Comparison of ENCODE assay signal across 24 cellular contexts in genomic region chr1:234913771-234914170, GRCh38.
DNase-seq lines count a peak whose midpoint lies in the region; ATAC-seq and TF ChIP-seq lines count a peak whose summit lies in the region.
"Had no signal": no experiment of that assay in that cellular context is flagged by ENCODE, and none has a peak within 500 bp of the region (broad histone marks: within the 10 kb centered on the region; RNA-seq: fewer than 3 reads in every experiment).

No MANE protein-coding gene starts in this region.

- no peaks in the 10 kb centered on the region for H3K9me3 ChIP-seq in CD4-positive, CD25-positive, alpha-beta regulatory T cell (ENCODE audit: control insufficient read depth in 2 of 2, low read length in 2 of 2)
- H3K9me3 ChIP-seq in NT2/D1 (ENCODE audit: insufficient read depth, low read length): no peaks in the 10 kb centered on the region
- no peaks in the 10 kb centered on the region for H3K9me3 ChIP-seq in right cardiac atrium (ENCODE audit: control insufficient read depth, low read length)
- H3K9me3 ChIP-seq in transverse colon: no peaks in the 10 kb centered on the region
- no peaks in the 10 kb centered on the region for H3K9me3 ChIP-seq in CD8-positive, alpha-beta T cell (ENCODE audit: low read length)
- H3K9me3 ChIP-seq in A673 (ENCODE audit: low read depth, low read length, poor library complexity, severe bottlenecking): no peaks in the 10 kb centered on the region
- H3K9me3 ChIP-seq: colonic mucosa had no signal

- no peaks in the 10 kb centered on the region for H3K9me3 Mint-ChIP-seq in CD4-positive, CD25-positive, alpha-beta regulatory T cell
- no peaks in the 10 kb centered on the region for H3K9me3 Mint-ChIP-seq in CD8-positive, alpha-beta T cell
- H3K9me3 Mint-ChIP-seq: activated CD4-positive, alpha-beta T cell treated with anti-CD3 and anti-CD28 coated beads, Interleukin-2, amount 10 ng/mL, durations not matched to agents 24 days and 14 days; activated naive CD8-positive, alpha-beta T cell treated with anti-CD3 and anti-CD28 coated beads, Interleukin-2, amount 50 U/mL, for 24 hours; naive thymus-derived CD8-positive, alpha-beta T cell; T-cell had no signal

- no peaks in the 10 kb centered on the region for H3K27me3 ChIP-seq in CD4-positive, CD25-positive, alpha-beta regulatory T cell (ENCODE audit: control insufficient read depth, insufficient read depth, low read length)
- H3K27me3 ChIP-seq in NT2/D1 (ENCODE audit: insufficient read depth, insufficient read length) (peaks cover 16% of the 10 kb centered on the region), right cardiac atrium (ENCODE audit: control insufficient read depth, insufficient read depth) (no peaks in the 10 kb centered on the region), transverse colon (no peaks in the 10 kb centered on the region), A673 (replicated peaks; ENCODE audit: insufficient read depth, low read depth, low read length, poor library complexity) (no peaks in the 10 kb centered on the region)
- no peaks in the 10 kb centered on the region for H3K27me3 ChIP-seq in CD8-positive, alpha-beta T cell (ENCODE audit: insufficient read depth, low read length)
- H3K27me3 ChIP-seq: brain microvascular endothelial cell, colonic mucosa had no signal

- peaks cover 17% of the 10 kb centered on the region for H3K4me1 ChIP-seq in CD4-positive, CD25-positive, alpha-beta regulatory T cell (ENCODE audit: control insufficient read depth, insufficient read depth, low read length, poor library complexity, severe bottlenecking)
- H3K4me1 ChIP-seq in NT2/D1 (ENCODE audit: insufficient read depth, insufficient read length) (peaks cover 23% of the 10 kb centered on the region), right cardiac atrium (ENCODE audit: control insufficient read depth, insufficient read depth, low read length) (peaks cover 17% of the 10 kb centered on the region), transverse colon (peaks cover 25 to 37% (median 30%) of the 10 kb centered on the region in 4 donors), A673 (ENCODE audit: insufficient read depth, low read length, poor library complexity, severe bottlenecking) (peaks cover 13% of the 10 kb centered on the region)
- H3K4me1 ChIP-seq in CD8-positive, alpha-beta T cell (ENCODE audit: insufficient read depth, low read length): peaks cover 24% of the 10 kb centered on the region

- CTCF ChIA-PET in RWPE1 (lab: Yijun Ruan, JAX) (no interaction called here), A673 (lab: Charles Lee) (no interaction called here)
- CTCF ChIA-PET in CD8-positive, alpha-beta T cell (lab: Charles Lee): no interaction called here

- in situ Hi-C loops in transverse colon (cut with MboI; ENCODE audit: low pct_ligation_motif_present in 1 of 4, low pct_unique_long_range_greater_than_20kb in 1 of 4, low sequenced_read_pairs in 3 of 4): no loop called here

- no TSS peak for BruUV-seq in A673 (replicated peaks; lab: Mats Ljungman, UMichigan)

- no peaks in the 10 kb centered on the region for H3K27me3 Mint-ChIP-seq in CD4-positive, CD25-positive, alpha-beta regulatory T cell
- H3K27me3 Mint-ChIP-seq in CD8-positive, alpha-beta T cell (ENCODE audit: low read depth): no peaks in the 10 kb centered on the region
- H3K27me3 Mint-ChIP-seq: activated CD4-positive, alpha-beta T cell treated with anti-CD3 and anti-CD28 coated beads, Interleukin-2, amount 10 ng/mL, durations not matched to agents 24 days and 14 days; activated naive CD8-positive, alpha-beta T cell treated with anti-CD3 and anti-CD28 coated beads, Interleukin-2, amount 50 U/mL, for 24 hours; naive thymus-derived CD8-positive, alpha-beta T cell; T-cell had no signal

- intact Hi-C loops in right cardiac atrium (cut with DNase I) (loop anchor here in 2 of 4 donors (5.0 to 10.0 kb wide), 4 partner anchors 161 to 379 kb away; no protein-coding TSS in a partner anchor), posterior vena cava (cut with DNase I) (no loop called here), transverse colon (cut with DNase I; ENCODE audit: low total_unique reads) (no loop called here), A673 (cut with micrococcal nuclease; ENCODE audit: unreplicated experiment) (no loop called here)
- intact Hi-C loops in CD8-positive, alpha-beta T cell (cut with DNase I, micrococcal nuclease): no loop called here

- no peak overlapping the region for H3K4me3 ChIP-seq in CD4-positive, CD25-positive, alpha-beta regulatory T cell (ENCODE audit: low read depth, low read length)
- H3K4me3 ChIP-seq in NT2/D1 (ENCODE audit: insufficient read length, low read depth) (no peak overlapping the region), right cardiac atrium (ENCODE audit: low read length) (no peak overlapping the region), transverse colon (no peak overlapping the region), A673 (ENCODE audit: low read depth, low read length, poor library complexity, severe bottlenecking) (no peak overlapping the region)
- H3K4me3 ChIP-seq in CD8-positive, alpha-beta T cell (ENCODE audit: low read depth, low read length): no peak overlapping the region
- H3K4me3 ChIP-seq: colonic mucosa had no signal

- POLR2A ChIA-PET in RWPE1 (lab: Yijun Ruan, JAX; ENCODE audit: low non-redundant PET): no interaction called here
- POLR2A ChIA-PET in CD8-positive, alpha-beta T cell (lab: Charles Lee): interaction anchor here (0.6 kb wide), 1 partner anchor 141 kb away, joined by 3 read pairs; no protein-coding TSS in a partner anchor
- POLR2A ChIA-PET in A673 (lab: Charles Lee; ENCODE audit: low non-redundant PET): no interaction called here

- DNase-seq in CD4-positive, CD25-positive, alpha-beta regulatory T cell: no peak
- DNase-seq in NT2/D1 (ENCODE audit: low read depth, low spot score) (peak; percentile 43), right cardiac atrium (no peak), posterior vena cava (ENCODE audit: low spot score) (peak; percentile 15), transverse colon (no peak), RWPE1 (ENCODE audit: low spot score) (no peak), A673 (ENCODE audit: low spot score) (no peak)
- no peak for DNase-seq in CD8-positive, alpha-beta T cell
- DNase-seq: activated CD4-positive, alpha-beta T cell treated with anti-CD3 and anti-CD28 coated beads, Interleukin-2, amount 10 ng/mL, durations not matched to agents 24 days and 14 days; activated naive CD8-positive, alpha-beta T cell treated with anti-CD3 and anti-CD28 coated beads, Interleukin-2, amount 50 U/mL, for 24 hours; brain microvascular endothelial cell; colonic mucosa; DND-41; hippocampal formation; kidney; naive thymus-derived CD8-positive, alpha-beta T cell; NCI-H1105 treated with DMSO at 0.1 percent for 48 hours; NCI-H2107; SHP77 treated with DMSO at 0.1 percent for 48 hours; stimulated activated CD4-positive, alpha-beta T cell treated with anti-CD3 and anti-CD28 coated beads, Interleukin-2, amount 100 ng/mL, for 24 hours; stimulated activated naive B cell treated with anti-CD40 and anti-IgM and Interleukin-4, amounts not matched to agents 10 μg/mL and 1 μg/mL and 100 μg/mL, for 72 hours; T-cell; trophoblast cell had no signal

- H3K36me3 Mint-ChIP-seq in CD4-positive, CD25-positive, alpha-beta regulatory T cell: no peaks in the 10 kb centered on the region
- no peaks in the 10 kb centered on the region for H3K36me3 Mint-ChIP-seq in CD8-positive, alpha-beta T cell
- H3K36me3 Mint-ChIP-seq: naive thymus-derived CD8-positive, alpha-beta T cell; T-cell had no signal

- H3K9ac ChIP-seq in NT2/D1 (ENCODE audit: insufficient read length, low read depth): no peak overlapping the region

- peak overlapping the region; percentile 20 to 82 (median 67) for H3K27ac Mint-ChIP-seq in CD4-positive, CD25-positive, alpha-beta regulatory T cell
- H3K27ac Mint-ChIP-seq in CD8-positive, alpha-beta T cell: no peak overlapping the region
- H3K27ac Mint-ChIP-seq: activated CD4-positive, alpha-beta T cell treated with anti-CD3 and anti-CD28 coated beads, Interleukin-2, amount 10 ng/mL, durations not matched to agents 24 days and 14 days; activated naive CD8-positive, alpha-beta T cell treated with anti-CD3 and anti-CD28 coated beads, Interleukin-2, amount 50 U/mL, for 24 hours; stimulated activated naive B cell treated with anti-CD40 and anti-IgM and Interleukin-4, amounts not matched to agents 10 μg/mL and 1 μg/mL and 100 μg/mL, for 72 hours had no signal

- ATAC-seq in CD4-positive, CD25-positive, alpha-beta regulatory T cell (ENCODE audit: low read depth in 2 of 2): no peak
- ATAC-seq in right cardiac atrium: no peak
- ATAC-seq in CD8-positive, alpha-beta T cell: no peak
- ATAC-seq: activated naive CD8-positive, alpha-beta T cell treated with anti-CD3 and anti-CD28 coated beads, Interleukin-2, amount 50 U/mL, for 24 hours; HCT116; naive thymus-derived CD8-positive, alpha-beta T cell; stimulated activated naive B cell treated with anti-CD40 and anti-IgM and Interleukin-4, amounts not matched to agents 10 μg/mL and 1 μg/mL and 100 μg/mL, for 72 hours; T-cell had no signal

- H3K4me1 Mint-ChIP-seq in CD4-positive, CD25-positive, alpha-beta regulatory T cell: peaks cover 5 to 33% (median 21%) of the 10 kb centered on the region in 4 donors
- peaks cover 36% of the 10 kb centered on the region for H3K4me1 Mint-ChIP-seq in CD8-positive, alpha-beta T cell (ENCODE audit: low read depth)

- no peak for TF ChIP-seq POLR2A in transverse colon (IDR thresholded peaks at IDR 0.05)

- TF ChIP-seq CTCF in transverse colon (IDR thresholded peaks at IDR 0.05): no peak
- no peak for TF ChIP-seq CTCF in RWPE1 (conservative IDR thresholded peaks at IDR 0.05; ENCODE audit: low read depth)
- TF ChIP-seq CTCF in CD8-positive, alpha-beta T cell (IDR thresholded peaks at IDR 0.05): no peak
- TF ChIP-seq CTCF in A673 (conservative IDR thresholded peaks at IDR 0.05; ENCODE audit: low read depth, low read length): no peak

- no peak overlapping the region for H3K4me3 Mint-ChIP-seq in CD4-positive, CD25-positive, alpha-beta regulatory T cell
- no peak overlapping the region for H3K4me3 Mint-ChIP-seq in CD8-positive, alpha-beta T cell
- H3K4me3 Mint-ChIP-seq: activated CD4-positive, alpha-beta T cell treated with anti-CD3 and anti-CD28 coated beads, Interleukin-2, amount 10 ng/mL, durations not matched to agents 24 days and 14 days; activated naive CD8-positive, alpha-beta T cell treated with anti-CD3 and anti-CD28 coated beads, Interleukin-2, amount 50 U/mL, for 24 hours; stimulated activated naive B cell treated with anti-CD40 and anti-IgM and Interleukin-4, amounts not matched to agents 10 μg/mL and 1 μg/mL and 100 μg/mL, for 72 hours; T-cell had no signal

- TF ChIP-seq EP300 in transverse colon (IDR thresholded peaks at IDR 0.05; ENCODE audit: low read depth): no peak

- H3K27ac ChIP-seq in CD4-positive, CD25-positive, alpha-beta regulatory T cell (ENCODE audit: insufficient read depth, low read length, poor library complexity, severe bottlenecking): no peak overlapping the region
- H3K27ac ChIP-seq in right cardiac atrium (ENCODE audit: low read length) (peak overlapping the region; percentile 65), transverse colon (no peak overlapping the region), RWPE1 (no peak overlapping the region), A673 (ENCODE audit: low read depth, low read length, poor library complexity, severe bottlenecking) (no peak overlapping the region)
- H3K27ac ChIP-seq in CD8-positive, alpha-beta T cell (ENCODE audit: low read depth, low read length): no peak overlapping the region
- H3K27ac ChIP-seq: brain microvascular endothelial cell, colonic mucosa had no signal

- H3K36me3 ChIP-seq in CD4-positive, CD25-positive, alpha-beta regulatory T cell (ENCODE audit: control insufficient read depth, insufficient read depth, low read length): no peaks in the 10 kb centered on the region
- no peaks in the 10 kb centered on the region for H3K36me3 ChIP-seq in NT2/D1 (ENCODE audit: insufficient read depth, insufficient read length, low read length)
- H3K36me3 ChIP-seq in transverse colon: no peaks in the 10 kb centered on the region
- H3K36me3 ChIP-seq in CD8-positive, alpha-beta T cell (ENCODE audit: insufficient read depth, low read length): no peaks in the 10 kb centered on the region
- H3K36me3 ChIP-seq in A673 (ENCODE audit: insufficient read depth, low read length, poor library complexity, severe bottlenecking): no peaks in the 10 kb centered on the region
- H3K36me3 ChIP-seq: brain microvascular endothelial cell, colonic mucosa had no signal

- WGBS in right cardiac atrium: 93% methylated on average over 11 of the region's 11 CpGs
- 95 to 96% methylated on average over 5 to 11 of the region's 11 CpGs for WGBS in transverse colon (ENCODE audit: low coverage in 1 of 2), 2 donors

Comparison
In these comparisons a context has a peak if more than half of its experiments do, and no peak if none do; other contexts are left out.
1. DNase-seq: peak in NT2/D1 (single experiment) and posterior vena cava (single experiment); none in CD4-positive, CD25-positive, alpha-beta regulatory T cell (0 of 3), right cardiac atrium (0 of 3), transverse colon (single experiment), RWPE1 (single experiment), CD8-positive, alpha-beta T cell (0 of 7) and A673 (single experiment).